19 cellular contexts compared by ENCODE assay signal in the genomic region with DNA sequence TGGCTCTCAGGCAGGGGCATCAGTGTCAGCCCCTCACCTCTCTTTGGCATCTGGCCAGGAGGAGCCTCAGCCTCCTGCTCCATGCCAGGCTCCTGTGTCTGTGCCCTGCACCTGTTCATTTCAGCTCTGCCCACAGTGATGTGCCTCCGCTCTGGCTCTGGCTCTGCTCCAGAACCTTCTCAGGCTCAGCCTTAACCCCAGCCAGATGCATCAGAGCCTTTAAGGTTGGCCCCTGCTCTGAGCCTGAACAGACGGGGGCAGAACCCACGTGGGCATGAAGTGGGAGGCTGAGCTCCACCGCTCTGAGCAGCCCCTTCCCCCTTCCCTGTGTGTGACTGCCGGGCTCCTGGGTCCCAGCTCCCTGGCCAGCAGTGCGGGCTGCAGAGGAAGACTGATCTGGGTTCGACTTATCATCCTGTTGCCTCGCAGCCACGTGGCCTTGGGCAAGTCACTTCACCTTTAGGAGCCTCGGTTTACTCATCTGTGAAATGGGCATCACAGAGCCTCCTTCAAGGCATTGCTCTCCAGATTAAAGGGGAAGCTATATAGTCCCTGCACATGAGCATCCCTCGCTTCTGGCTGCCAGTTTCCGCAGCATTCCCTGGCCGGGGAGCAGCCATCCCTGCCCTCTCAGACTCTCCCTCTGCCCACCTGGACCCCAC. TPM values are rescaled to one million over a fixed set of nuclear protein-coding genes. Genes with fewer than 3 reads are reported as not detected.
DNase-seq lines count a peak whose midpoint lies in the region; TF ChIP-seq lines count a peak whose summit lies in the region.
"Had no signal": no experiment of that assay in that cellular context is flagged by ENCODE, and none has a peak within 500 bp of the region (broad histone marks: within the 10 kb centered on the region; RNA-seq: fewer than 3 reads in every experiment).

No MANE protein-coding gene starts in this region.

- peaks cover 6% of the 10 kb centered on the region for H3K27me3 Mint-ChIP-seq in activated T-helper 2 cell treated with anti-CD3 and anti-CD28 coated beads, Interferon-gamma antibody, Interleukin-2, Interleukin-4, amounts not matched to agents 10 μg/mL and 5 μg/mL and 100 μg/mL, durations not matched to agents 14 hours and 24 hours and 36 hours (ENCODE audit: low read depth)
- peaks cover 6% of the 10 kb centered on the region for H3K27me3 Mint-ChIP-seq in glutamatergic neuron (ENCODE audit: unreplicated experiment)

- no peaks in the 10 kb centered on the region for H3K36me3 Mint-ChIP-seq in activated T-helper 2 cell treated with anti-CD3 and anti-CD28 coated beads, Interferon-gamma antibody, Interleukin-2, Interleukin-4, amounts not matched to agents 10 μg/mL and 5 μg/mL and 100 μg/mL, durations not matched to agents 14 hours and 24 hours and 36 hours (ENCODE audit: low read depth)
- no peaks in the 10 kb centered on the region for H3K36me3 Mint-ChIP-seq in glutamatergic neuron (ENCODE audit: unreplicated experiment)
- H3K36me3 Mint-ChIP-seq: activated CD4-positive, alpha-beta memory T cell treated with anti-CD3 and anti-CD28 coated beads for 36 hours; activated naive CD8-positive, alpha-beta T cell treated with anti-CD3 and anti-CD28 coated beads, Interleukin-2, amount 10 ng/mL, durations not matched to agents 7 days and 5 days; naive thymus-derived CD4-positive, alpha-beta T cell had no signal

- H3K9me3 Mint-ChIP-seq in activated T-helper 2 cell treated with anti-CD3 and anti-CD28 coated beads, Interferon-gamma antibody, Interleukin-2, Interleukin-4, amounts not matched to agents 10 μg/mL and 5 μg/mL and 100 μg/mL, durations not matched to agents 14 hours and 24 hours and 36 hours: no peaks in the 10 kb centered on the region
- peaks cover 4% of the 10 kb centered on the region for H3K9me3 Mint-ChIP-seq in glutamatergic neuron (ENCODE audit: unreplicated experiment)
- H3K9me3 Mint-ChIP-seq: activated CD4-positive, alpha-beta memory T cell treated with anti-CD3 and anti-CD28 coated beads for 36 hours; activated naive CD8-positive, alpha-beta T cell treated with anti-CD3 and anti-CD28 coated beads, Interleukin-2, amount 10 ng/mL, durations not matched to agents 7 days and 5 days; activated T-cell treated with anti-CD3 and anti-CD28 coated beads, Interleukin-2, amount 50 U/mL, for 24 hours had no signal

- H3K4me3 Mint-ChIP-seq in activated T-helper 2 cell treated with anti-CD3 and anti-CD28 coated beads, Interferon-gamma antibody, Interleukin-2, Interleukin-4, amounts not matched to agents 10 μg/mL and 5 μg/mL and 100 μg/mL, durations not matched to agents 14 hours and 24 hours and 36 hours (ENCODE audit: low read depth): no peak overlapping the region
- no peak overlapping the region for H3K4me3 Mint-ChIP-seq in glutamatergic neuron (ENCODE audit: unreplicated experiment)
- H3K4me3 Mint-ChIP-seq: activated CD4-positive, alpha-beta memory T cell treated with anti-CD3 and anti-CD28 coated beads for 36 hours; activated naive CD8-positive, alpha-beta T cell treated with anti-CD3 and anti-CD28 coated beads, Interleukin-2, amount 10 ng/mL, durations not matched to agents 7 days and 5 days; activated T-cell treated with anti-CD3 and anti-CD28 coated beads, Interleukin-2, amount 50 U/mL, for 24 hours; naive thymus-derived CD4-positive, alpha-beta T cell had no signal

- no peaks in the 10 kb centered on the region for H3K4me1 Mint-ChIP-seq in activated T-helper 2 cell treated with anti-CD3 and anti-CD28 coated beads, Interferon-gamma antibody, Interleukin-2, Interleukin-4, amounts not matched to agents 10 μg/mL and 5 μg/mL and 100 μg/mL, durations not matched to agents 14 hours and 24 hours and 36 hours (ENCODE audit: low read depth)
- H3K4me1 Mint-ChIP-seq in glutamatergic neuron (ENCODE audit: low read depth, unreplicated experiment): peaks cover 2% of the 10 kb centered on the region

- intact Hi-C loops in activated T-helper 2 cell treated with anti-CD3 and anti-CD28 coated beads, Interferon-gamma antibody, Interleukin-2, Interleukin-4, amounts not matched to agents 10 μg/mL and 5 μg/mL and 100 μg/mL, durations not matched to agents 14 hours and 24 hours and 36 hours (cut with micrococcal nuclease): no loop called here

- no peak for TF ChIP-seq CTCF in glutamatergic neuron (IDR thresholded peaks at IDR 0.05; ENCODE audit: partially characterized antibody, unreplicated experiment)

- DNase-seq in DMS 273 treated with DMSO at 0.1 percent for 48 hours (lab: John Stamatoyannopoulos, UW): peak; percentile 2
- peak; percentile 64 for DNase-seq in NCI-H1105 treated with DMSO at 0.1 percent for 48 hours (lab: John Stamatoyannopoulos, UW)
- peak; percentile 58 for DNase-seq in NCI-H69 (lab: John Stamatoyannopoulos, UW)
- DNase-seq in mesenteric fat pad (ENCODE audit: low spot score): peak; percentile 81
- no peak for DNase-seq in NOMO-1 treated with dmso at 0.1 percent for 144 hours (lab: John Stamatoyannopoulos, UW; ENCODE audit: unreplicated experiment)
- no peak for DNase-seq in RKO (ENCODE audit: low spot score)
- DNase-seq in activated T-helper 2 cell treated with anti-CD3 and anti-CD28 coated beads, Interferon-gamma antibody, Interleukin-2, Interleukin-4, amounts not matched to agents 10 μg/mL and 5 μg/mL and 100 μg/mL, durations not matched to agents 14 hours and 24 hours and 36 hours (ENCODE audit: low spot score): no peak
- no peak for DNase-seq in glutamatergic neuron
- DNase-seq: activated CD4-positive, alpha-beta memory T cell treated with anti-CD3 and anti-CD28 coated beads for 36 hours; activated naive CD8-positive, alpha-beta T cell treated with anti-CD3 and anti-CD28 coated beads, Interleukin-2, amount 10 ng/mL, durations not matched to agents 7 days and 5 days; activated T-cell treated with anti-CD3 and anti-CD28 coated beads, Interleukin-2, amount 50 U/mL, for 24 hours; dermis blood vessel endothelial cell; Karpas-422; naive thymus-derived CD4-positive, alpha-beta T cell; NCI-H1436 treated with DMSO at 0.1 percent for 48 hours; NK-92 treated with Interleukin-12 subunit alpha and Interleukin-12 subunit beta, amount 100 ng/mL, for 24 hours; small intestine; T-helper 1 cell; testis had no signal

- no peak overlapping the region for H3K27ac Mint-ChIP-seq in activated T-helper 2 cell treated with anti-CD3 and anti-CD28 coated beads, Interferon-gamma antibody, Interleukin-2, Interleukin-4, amounts not matched to agents 10 μg/mL and 5 μg/mL and 100 μg/mL, durations not matched to agents 14 hours and 24 hours and 36 hours
- no peak overlapping the region for H3K27ac Mint-ChIP-seq in glutamatergic neuron (ENCODE audit: unreplicated experiment)
- H3K27ac Mint-ChIP-seq: activated CD4-positive, alpha-beta memory T cell treated with anti-CD3 and anti-CD28 coated beads for 36 hours; activated naive CD8-positive, alpha-beta T cell treated with anti-CD3 and anti-CD28 coated beads, Interleukin-2, amount 10 ng/mL, durations not matched to agents 7 days and 5 days; activated T-cell treated with anti-CD3 and anti-CD28 coated beads, Interleukin-2, amount 50 U/mL, for 24 hours; naive thymus-derived CD4-positive, alpha-beta T cell had no signal

RNA-seq across cellular contexts. Expression of a gene that starts 44.7 kb away (rescaled TPM):
- total RNA-seq in mesenteric fat pad: 29.6 TPM
- total RNA-seq in activated T-helper 2 cell treated with anti-CD3 and anti-CD28 coated beads, Interferon-gamma antibody, Interleukin-2, Interleukin-4, amounts not matched to agents 10 μg/mL and 5 μg/mL and 100 μg/mL, durations not matched to agents 14 hours and 24 hours and 36 hours: 7.4 and 8.2 TPM in 2 replicates
- total RNA-seq in glutamatergic neuron (ENCODE audit: unreplicated experiment): 35.0 TPM

Comparison
In these comparisons a context has a peak if more than half of its experiments do, and no peak if none do; other contexts are left out.
1. DNase-seq: peak in DMS 273 treated with DMSO at 0.1 percent for 48 hours (single experiment), NCI-H1105 treated with DMSO at 0.1 percent for 48 hours (single experiment), NCI-H69 (single experiment) and mesenteric fat pad (single experiment); none in NOMO-1 treated with dmso at 0.1 percent for 144 hours (single experiment), RKO (single experiment), activated T-helper 2 cell treated with anti-CD3 and anti-CD28 coated beads, Interferon-gamma antibody, Interleukin-2, Interleukin-4, amounts not matched to agents 10 μg/mL and 5 μg/mL and 100 μg/mL, durations not matched to agents 14 hours and 24 hours and 36 hours (single experiment) and glutamatergic neuron (single experiment).